Comparison of ENCODE assay signal across 21 cellular contexts in genomic region chr1:82782599-82782998, GRCh38.
"Had no signal": no experiment of that assay in that cellular context is flagged by ENCODE, and none has a peak within 500 bp of the region (broad histone marks: within the 10 kb centered on the region; RNA-seq: fewer than 3 reads in every experiment).

No MANE protein-coding gene starts in this region.

- ATAC-seq: activated CD8-positive, alpha-beta T cell treated with anti-CD3 and anti-CD28 coated beads, Interleukin-2, amount 10 ng/mL, durations not matched to agents 7 days and 5 days had no signal

- H3K27ac ChIP-seq: breast epithelium had no signal

- H3K4me3 ChIP-seq: breast epithelium had no signal

- H3K9me3 ChIP-seq: breast epithelium had no signal

- H3K36me3 Mint-ChIP-seq: activated naive CD4-positive, alpha-beta T cell treated with anti-CD3 and anti-CD28 coated beads, Interleukin-2, amount 50 U/mL, for 24 hours had no signal

- H3K27me3 ChIP-seq: breast epithelium had no signal

- H3K4me1 ChIP-seq: breast epithelium had no signal

- H3K27ac Mint-ChIP-seq: activated CD8-positive, alpha-beta T cell treated with anti-CD3 and anti-CD28 coated beads, Interleukin-2, amount 10 ng/mL, durations not matched to agents 7 days and 5 days; activated naive CD4-positive, alpha-beta T cell treated with anti-CD3 and anti-CD28 coated beads, Interleukin-2, amount 50 U/mL, for 24 hours had no signal

- H3K4me3 Mint-ChIP-seq: activated CD8-positive, alpha-beta T cell treated with anti-CD3 and anti-CD28 coated beads, Interleukin-2, amount 10 ng/mL, durations not matched to agents 7 days and 5 days; activated naive CD4-positive, alpha-beta T cell treated with anti-CD3 and anti-CD28 coated beads, Interleukin-2, amount 50 U/mL, for 24 hours had no signal

- H3K9me3 Mint-ChIP-seq: activated naive CD4-positive, alpha-beta T cell treated with anti-CD3 and anti-CD28 coated beads, Interleukin-2, amount 50 U/mL, for 24 hours had no signal

- H3K4me1 Mint-ChIP-seq: activated naive CD4-positive, alpha-beta T cell treated with anti-CD3 and anti-CD28 coated beads, Interleukin-2, amount 50 U/mL, for 24 hours had no signal

- DNase-seq: activated CD4-positive, alpha-beta T cell treated with anti-CD3 and anti-CD28 coated beads for 48 hours; activated CD4-positive, alpha-beta T cell treated with anti-CD3 and anti-CD28 coated beads, Interleukin-2, amount 50 U/mL, for 4 hours; activated CD4-positive, CD25-positive, alpha-beta regulatory T cell treated with anti-CD3 and anti-CD28 coated beads, Interleukin-2, amount 50 U/mL, for 72 hours; activated CD8-positive, alpha-beta memory T cell treated with anti-CD3 and anti-CD28 coated beads, Interleukin-2, amount 50 U/mL, for 48 hours; activated CD8-positive, alpha-beta T cell treated with anti-CD3 and anti-CD28 coated beads, Interleukin-2, amount 10 ng/mL, durations not matched to agents 7 days and 5 days; activated naive CD4-positive, alpha-beta T cell; activated T-cell treated with anti-CD3 and anti-CD28 coated beads, Interleukin-2, amount 50 U/mL, for 1 hour; aorta; caudate nucleus; KG1; NCI-H1092; NCI-H1417; NCI-H1930; NCI-H2171; NCI-H226; NCI-H526; NCI-H774; SHP77 treated with DMSO at 0.1 percent for 48 hours; T-helper 1 cell had no signal

- H3K27me3 Mint-ChIP-seq: activated naive CD4-positive, alpha-beta T cell treated with anti-CD3 and anti-CD28 coated beads, Interleukin-2, amount 50 U/mL, for 24 hours had no signal

- H3K36me3 ChIP-seq: breast epithelium had no signal
